26 cellular contexts compared by ENCODE assay signal in genomic region chr13:76470991-76471390, GRCh38.
A peak's percentile ranks its signal among the peaks of the same experiment; 100 is the strongest.
DNase-seq lines count a peak whose midpoint lies in the region; ATAC-seq, FAIRE-seq and TF ChIP-seq lines count a peak whose summit lies in the region.
"Had no signal": no experiment of that assay in that cellular context is flagged by ENCODE, and none has a peak within 500 bp of the region (broad histone marks: within the 10 kb centered on the region; RNA-seq: fewer than 3 reads in every experiment).

No MANE protein-coding gene starts in this region.

- FAIRE-seq in bronchial epithelial cell (lab: Jason Lieb, UNC): peak; percentile 36
- FAIRE-seq: A549, GM12891 had no signal

- no peaks in the 10 kb centered on the region for H3K9me3 ChIP-seq in smooth muscle cell (replicated peaks; ENCODE audit: low read depth)
- H3K9me3 ChIP-seq: A549; BLaER1 treated with 17β-estradiol and CSF1 and Interleukin-3, amounts not matched to agents 10 nM and 100 nM had no signal

- H3K79me2 ChIP-seq in GM23338 (replicated peaks; ENCODE audit: insufficient read depth) (no peaks in the 10 kb centered on the region), smooth muscle cell (ENCODE audit: low read depth) (no peaks in the 10 kb centered on the region)

- H3K9me2 ChIP-seq in GM23338 (ENCODE audit: insufficient read depth): no peaks in the 10 kb centered on the region

- ATAC-seq in GM23338: no peak
- ATAC-seq in GM19467 (IDR thresholded peaks at IDR 0.05; ENCODE audit: unreplicated experiment): no peak
- ATAC-seq: A549, Panc1 had no signal

- H3K4me1 ChIP-seq in GM23338 (ENCODE audit: insufficient read depth): peaks cover 25% of the 10 kb centered on the region
- H3K4me1 ChIP-seq in smooth muscle cell (ENCODE audit: low read depth): no peaks in the 10 kb centered on the region
- H3K4me1 ChIP-seq: A549; BLaER1 treated with 17β-estradiol and CSF1 and Interleukin-3, amounts not matched to agents 10 nM and 100 nM had no signal

- DNase-seq in GM23338 (ENCODE audit: low spot score) (no peak), NAMALWA (ENCODE audit: low spot score) (peak; percentile 9), bronchial epithelial cell (ENCODE audit: low read depth) (no peak), smooth muscle cell (lab: John Stamatoyannopoulos, UW; ENCODE audit: unreplicated experiment) (no peak), NCI-H146 (lab: John Stamatoyannopoulos, UW) (no peak), NCI-H524 (lab: John Stamatoyannopoulos, UW) (no peak)
- DNase-seq: AML-193; CD4-positive, alpha-beta T cell; GDM1; H9; HFFc6; KG1; MM.1S; NCI-H1048; NCI-H1417; NCI-H1694 treated with DMSO at 0.1 percent for 48 hours; NCI-H2081; NCI-H2227 treated with DMSO at 0.1 percent for 48 hours; NCI-H69; SHP77 treated with DMSO at 0.1 percent for 48 hours had no signal

- H3K36me3 ChIP-seq in GM23338 (ENCODE audit: insufficient read depth) (no peaks in the 10 kb centered on the region), bronchial epithelial cell (ENCODE audit: control insufficient read depth, insufficient read depth, low read length) (no peaks in the 10 kb centered on the region), smooth muscle cell (ENCODE audit: low read depth) (no peaks in the 10 kb centered on the region)
- H3K36me3 ChIP-seq: BLaER1 treated with 17β-estradiol and CSF1 and Interleukin-3, amounts not matched to agents 10 nM and 100 nM had no signal

- H3K4me2 ChIP-seq in GM23338: no peak overlapping the region
- no peak overlapping the region for H3K4me2 ChIP-seq in smooth muscle cell
- H3K4me2 ChIP-seq: A549; BLaER1 treated with 17β-estradiol and CSF1 and Interleukin-3, amounts not matched to agents 10 nM and 100 nM had no signal

- H3K27ac ChIP-seq in GM23338 (ENCODE audit: low read depth): no peak overlapping the region
- no peak overlapping the region for H3K27ac ChIP-seq in smooth muscle cell (ENCODE audit: low read depth)
- H3K27ac ChIP-seq: A549; BLaER1 treated with 17β-estradiol and CSF1 and Interleukin-3, amounts not matched to agents 10 nM and 100 nM; SK-N-MC had no signal

- no peak overlapping the region for H3K27ac Mint-ChIP-seq in GM23338
- H3K27ac Mint-ChIP-seq: CD4-positive, alpha-beta T cell; H9; HFFc6 had no signal

- no peak overlapping the region for H3K4me3 Mint-ChIP-seq in GM23338
- H3K4me3 Mint-ChIP-seq: CD4-positive, alpha-beta T cell; H9; HFFc6 had no signal

- H2AFZ ChIP-seq in GM23338: no peak overlapping the region; the same call in 1 of the 2 replicates
- peak overlapping the region; percentile 65 for H2AFZ ChIP-seq in smooth muscle cell (ENCODE audit: low read depth)

- H3K9ac ChIP-seq in smooth muscle cell (ENCODE audit: low read depth): no peak overlapping the region
- H3K9ac ChIP-seq: BLaER1 treated with 17β-estradiol and CSF1 and Interleukin-3, amounts not matched to agents 10 nM and 100 nM had no signal

- H4K20me1 ChIP-seq in GM23338 (replicated peaks; ENCODE audit: insufficient read depth) (no peaks in the 10 kb centered on the region), smooth muscle cell (ENCODE audit: low read depth) (no peaks in the 10 kb centered on the region)
- H4K20me1 ChIP-seq: BLaER1 treated with 17β-estradiol and CSF1 and Interleukin-3, amounts not matched to agents 10 nM and 100 nM had no signal

- H3K4me3 ChIP-seq in GM23338: no peak overlapping the region
- no peak overlapping the region for H3K4me3 ChIP-seq in bronchial epithelial cell (ENCODE audit: low read depth, low read length)
- no peak overlapping the region for H3K4me3 ChIP-seq in smooth muscle cell
- H3K4me3 ChIP-seq: A549; BLaER1 treated with 17β-estradiol and CSF1 and Interleukin-3, amounts not matched to agents 10 nM and 100 nM; SK-N-MC had no signal

- H3K4me1 Mint-ChIP-seq in GM23338: peaks cover 14% of the 10 kb centered on the region

- no peaks in the 10 kb centered on the region for H3K27me3 ChIP-seq in GM23338 (ENCODE audit: insufficient read depth)
- H3K27me3 ChIP-seq in bronchial epithelial cell (ENCODE audit: control insufficient read depth, insufficient read depth, low read length): no peaks in the 10 kb centered on the region
- H3K27me3 ChIP-seq in smooth muscle cell (ENCODE audit: low read depth): no peaks in the 10 kb centered on the region
- H3K27me3 ChIP-seq: BLaER1 treated with 17β-estradiol and CSF1 and Interleukin-3, amounts not matched to agents 10 nM and 100 nM had no signal

- no peaks in the 10 kb centered on the region for H3K27me3 Mint-ChIP-seq in GM23338 (ENCODE audit: insufficient read depth, low read depth, poor library complexity)

- H3F3A ChIP-seq in GM23338 (replicated peaks; ENCODE audit: low read depth) (no peaks in the 10 kb centered on the region), smooth muscle cell (ENCODE audit: low read depth) (peaks cover 6% of the 10 kb centered on the region)

- 50% methylated on average over 6 of the region's 6 CpGs for WGBS in smooth muscle cell (ENCODE audit: low lambda C conversion rate)

- TF ChIP-seq CTCF in GM23338 (conservative IDR thresholded peaks at IDR 0.05; ENCODE audit: low read depth in 2 of 2): no peak
- no peak for TF ChIP-seq CTCF in bronchial epithelial cell (IDR thresholded peaks at IDR 0.05; ENCODE audit: insufficient read depth, low read length, severe bottlenecking)
- TF ChIP-seq CTCF in smooth muscle cell (IDR thresholded peaks at IDR 0.05; ENCODE audit: borderline replicate concordance, insufficient read depth, poor library complexity, severe bottlenecking): no peak

- H3K9me3 Mint-ChIP-seq in GM23338: no peaks in the 10 kb centered on the region; the same call in 2 of the 3 replicates
- H3K9me3 Mint-ChIP-seq: CD4-positive, alpha-beta T cell; H9; HFFc6 had no signal

- H3K36me3 Mint-ChIP-seq in GM23338 (ENCODE audit: low read depth): no peaks in the 10 kb centered on the region

TF ChIP-seq in GM23338, 12 proteins besides CTCF, POLR2A, EP300 and RAD21:
- TF ChIP-seq REST (IDR thresholded peaks at IDR 0.05; ENCODE audit: unreplicated experiment): no peak
- peak; percentile 42 for TF ChIP-seq POLR2AphosphoS5 (IDR thresholded peaks at IDR 0.05; ENCODE audit: low read depth)
- no peak for TF ChIP-seq JUNB (IDR thresholded peaks at IDR 0.05; ENCODE audit: unreplicated experiment)
